16 cellular contexts compared by ENCODE assay signal in genomic region chr12:68880660-68881325, GRCh38. TPM values are rescaled to one million over a fixed set of nuclear protein-coding genes. Genes with fewer than 3 reads are reported as not detected.
A peak's percentile ranks its signal among the peaks of the same experiment; 100 is the strongest.
DNase-seq lines count a peak whose midpoint lies in the region; TF ChIP-seq lines count a peak whose summit lies in the region.
"Had no signal": no experiment of that assay in that cellular context is flagged by ENCODE, and none has a peak within 500 bp of the region (broad histone marks: within the 10 kb centered on the region; RNA-seq: fewer than 3 reads in every experiment).

No MANE protein-coding gene starts in this region.

- no peak for TF ChIP-seq CTCF in cardiac fibroblast (IDR thresholded peaks at IDR 0.05; ENCODE audit: low read depth, low read length)
- no peak for TF ChIP-seq CTCF in breast epithelium (IDR thresholded peaks at IDR 0.05)

- peaks cover 95% of the 10 kb centered on the region for H3K27me3 ChIP-seq in SJSA1 (replicated peaks)
- no peaks in the 10 kb centered on the region for H3K27me3 ChIP-seq in breast epithelium

- TF ChIP-seq POLR2A in breast epithelium (IDR thresholded peaks at IDR 0.05): no peak

- H3K27ac ChIP-seq in SJSA1 (no peak overlapping the region), temporal lobe (ENCODE audit: low read depth, low read length) (peak overlapping the region; percentile 87), breast epithelium (no peak overlapping the region)

- H3K9me3 ChIP-seq in SJSA1 (replicated peaks): peaks cover 19% of the 10 kb centered on the region
- no peaks in the 10 kb centered on the region for H3K9me3 ChIP-seq in breast epithelium

- H3K4me1 ChIP-seq in SJSA1 (replicated peaks) (no peaks in the 10 kb centered on the region), breast epithelium (no peaks in the 10 kb centered on the region)
- H3K4me1 ChIP-seq: Caco-2 had no signal

- peak; percentile 79 to 88 for DNase-seq in SJSA1 (ENCODE audit: low read depth in 1 of 2, low spot score in 2 of 2)
- DNase-seq in cardiac fibroblast (ENCODE audit: low read depth in 2 of 2): peak; percentile 8 to 64
- peak; percentile 2 for DNase-seq in kidney glomerular epithelial cell (lab: John Stamatoyannopoulos, UW)
- DNase-seq in hepatic stellate cell (ENCODE audit: low spot score): no peak
- no peak for DNase-seq in breast epithelium (ENCODE audit: low spot score in 2 of 2)
- no peak for DNase-seq in HUDEP-2 (lab: John Stamatoyannopoulos, UW; ENCODE audit: unreplicated experiment in 76 of 76)
- DNase-seq: ACHN; Caco-2; CD4-positive, CD25-positive, alpha-beta regulatory T cell; KBM-7; NCI-H1092; NCI-H146; NCI-H2081 treated with DMSO at 0.1 percent for 48 hours; NCI-H510A treated with DMSO at 0.1 percent for 48 hours; SHP77 had no signal

- intact Hi-C loops in breast epithelium (cut with DNase I; ENCODE audit: low total_unique reads): loop anchor here (2.0 kb wide), 1 partner anchor 64 kb away; no protein-coding TSS in a partner anchor

- H3K36me3 ChIP-seq in SJSA1: peaks cover 3% of the 10 kb centered on the region; the same call in 1 of the 2 replicates
- no peaks in the 10 kb centered on the region for H3K36me3 ChIP-seq in breast epithelium

- H3K4me3 ChIP-seq in SJSA1 (no peak overlapping the region), cardiac fibroblast (replicated peaks in 1 of 2; ENCODE audit: low read depth in 2 of 2, low read length in 2 of 2) (no peak overlapping the region), breast epithelium (no peak overlapping the region)

RNA-seq across cellular contexts. Expression of gene CPM, which starts 52.2 kb away (rescaled TPM):
- 72.6 and 74.4 TPM in 2 replicates for total RNA-seq in SJSA1 (2014; rRNA removed; shearing (Covaris generic))
- total RNA-seq in temporal lobe (1.7 TPM), breast epithelium (1,000 to 10,000 TPM in 1 of 3 donors, 10 to 100 TPM in 2; 63.4 to 1,281 (median 78.3) TPM)

Comparison
In these comparisons a context has a peak if more than half of its experiments do, and no peak if none do; other contexts are left out.
1. DNase-seq: peak in SJSA1 (2 of 2), cardiac fibroblast (2 of 2) and kidney glomerular epithelial cell (single experiment); none in hepatic stellate cell (single experiment), breast epithelium (0 of 2) and HUDEP-2 (0 of 76).
2. RNA of gene CPM, which starts 52.2 kb away (total RNA-seq): 63.4 to 1,281 TPM in breast epithelium and 72.6 to 74.4 TPM in SJSA1; 1.7 TPM in temporal lobe (single experiment); every median in the first group is over 10 times any median in the second.